Comparison of ENCODE assay signal across 15 cellular contexts in the genomic region with DNA sequence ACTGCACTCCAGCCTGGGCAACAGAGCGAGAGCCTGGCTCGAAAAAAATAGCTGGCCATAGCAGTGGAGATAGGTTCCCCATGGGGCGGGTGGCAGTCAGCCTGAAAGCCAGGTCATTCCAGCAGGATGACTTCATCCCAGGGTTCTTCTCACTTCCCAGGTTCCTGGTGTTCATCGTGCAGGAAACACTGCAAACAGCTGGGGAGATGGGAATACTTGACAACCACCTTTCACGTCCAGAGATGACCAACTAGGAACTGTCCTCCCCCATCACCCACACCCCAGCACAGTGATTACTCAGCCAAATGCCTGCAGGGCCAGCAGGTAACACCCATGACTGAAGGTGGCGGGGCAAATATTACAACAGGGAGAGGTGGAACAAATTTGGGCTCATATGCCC. TPM values are rescaled to one million over a fixed set of nuclear protein-coding genes. Genes with fewer than 3 reads are reported as not detected.
DNase-seq lines count a peak whose midpoint lies in the region; ATAC-seq and TF ChIP-seq lines count a peak whose summit lies in the region.
"Had no signal": no experiment of that assay in that cellular context is flagged by ENCODE, and none has a peak within 500 bp of the region (broad histone marks: within the 10 kb centered on the region; RNA-seq: fewer than 3 reads in every experiment).

No MANE protein-coding gene starts in this region.

- H3K27me3 ChIP-seq in upper lobe of left lung, result no peaks in the 10 kb centered on the region
- H3K27me3 ChIP-seq: breast epithelium, SJSA1 had no signal

- ATAC-seq in upper lobe of left lung (ENCODE audit: low FRiP score in 2 of 2), result no peak
- ATAC-seq in GM21737 (IDR thresholded peaks at IDR 0.05; ENCODE audit: unreplicated experiment), result no peak
- ATAC-seq: GM12878; natural killer cell treated with Interleukin-12 subunit alpha and Interleukin-12 subunit beta and Interleukin-15 and Interleukin-18, amount 100 ng/mL, for 72 hours had no signal

- no peak for TF ChIP-seq EP300 in upper lobe of left lung (IDR thresholded peaks at IDR 0.05)

- H3K9me3 ChIP-seq in upper lobe of left lung, result no peaks in the 10 kb centered on the region
- H3K9me3 ChIP-seq: breast epithelium, SJSA1, thoracic aorta had no signal

- peaks cover 15 to 32% (median 20%) of the 10 kb centered on the region in 4 donors for H3K4me1 ChIP-seq in upper lobe of left lung
- H3K4me1 ChIP-seq: breast epithelium, SJSA1 had no signal

- H3K27ac ChIP-seq in upper lobe of left lung, result peak overlapping the region in 3 of 4 donors; percentile 4 to 18 (median 11)
- H3K27ac ChIP-seq: breast epithelium, SJSA1, thoracic aorta had no signal

- no peak for TF ChIP-seq CTCF in upper lobe of left lung (IDR thresholded peaks at IDR 0.05)
- TF ChIP-seq CTCF in GM10266 (IDR thresholded peaks at IDR 0.05; ENCODE audit: control insufficient read depth, insufficient read depth, low read depth, missing control alignments), result no peak

- 76 to 93% methylated on average over 4 to 6 of the region's 6 CpGs for WGBS in upper lobe of left lung, 2 donors

- DNase-seq in NCI-H2029 (lab: John Stamatoyannopoulos, UW) (peak; percentile 12), NCI-H2029 treated with DMSO at 0.1 percent for 48 hours (lab: John Stamatoyannopoulos, UW) (no peak), SW480 (ENCODE audit: low spot score) (peak; percentile 75), iPS-NIHi11 (ENCODE audit: low spot score) (peak; percentile 32), upper lobe of left lung (no peak), DMS 273 treated with DMSO at 0.1 percent for 48 hours (lab: John Stamatoyannopoulos, UW) (no peak), GM10266 (ENCODE audit: extremely low spot score) (no peak)
- DNase-seq: NCI-H1694; stimulated activated CD4-positive, alpha-beta T cell treated with anti-CD3 and anti-CD28 coated beads, Interleukin-4, amount 100 ng/mL, for 24 hours had no signal

- H3K4me3 ChIP-seq in upper lobe of left lung, result peak overlapping the region in 2 of 4 donors; percentile 91 to 93
- H3K4me3 ChIP-seq: GM12878 had no signal

- H3K36me3 ChIP-seq in upper lobe of left lung, result no peaks in the 10 kb centered on the region
- H3K36me3 ChIP-seq: breast epithelium, SJSA1, thoracic aorta had no signal

- no peak for TF ChIP-seq POLR2A in upper lobe of left lung (IDR thresholded peaks at IDR 0.05)

RNA-seq across cellular contexts. Expression of a gene that starts 1.7 kb away (rescaled TPM):
- total RNA-seq in upper lobe of left lung, result 100 to 1,000 TPM in 1 of 6 donors, 10 to 100 TPM in 5; 44.1 to 157 (median 72.8) TPM

RNA-seq across cellular contexts. Expression of a gene that starts 33.9 kb away (rescaled TPM):
- total RNA-seq in upper lobe of left lung, result 100 to 1,000 TPM in 5 of 6 donors, 10 to 100 TPM in 1; 92.2 to 432 (median 214) TPM

RNA-seq across cellular contexts. Expression of a gene that starts 41.1 kb away (rescaled TPM):
- total RNA-seq in upper lobe of left lung, result 100 to 1,000 TPM in 1 of 6 donors, 10 to 100 TPM in 5; 46.1 to 112 (median 90.3) TPM

Comparison
In these comparisons a context has a peak if more than half of its experiments do, and no peak if none do; other contexts are left out.
1. DNase-seq: peak in NCI-H2029 (single experiment), SW480 (single experiment) and iPS-NIHi11 (single experiment); none in NCI-H2029 treated with DMSO at 0.1 percent for 48 hours (single experiment), upper lobe of left lung (0 of 2), DMS 273 treated with DMSO at 0.1 percent for 48 hours (single experiment) and GM10266 (single experiment).